In genomic region chr4:44421330-44421729, GRCh38 we compare ENCODE assay signal across 4 cellular contexts. TPM values are rescaled to one million over a fixed set of nuclear protein-coding genes. Genes with fewer than 3 reads are reported as not detected.
"Had no signal": no experiment of that assay in that cellular context is flagged by ENCODE, and none has a peak within 500 bp of the region (broad histone marks: within the 10 kb centered on the region; RNA-seq: fewer than 3 reads in every experiment).

No MANE protein-coding gene starts in this region.

- H3K4me3 ChIP-seq: GM12878 had no signal

- ATAC-seq: GM12878 had no signal

- DNase-seq: GDM1, GF-D8 had no signal

RNA-seq across cellular contexts. Expression of gene KCTD8, which starts 27.3 kb away (rescaled TPM):
- total RNA-seq: G401, GM12878 had no signal
